In genomic region chr20:47681977-47682812, GRCh38 we compare ENCODE assay signal across 9 cellular contexts.
DNase-seq lines count a peak whose midpoint lies in the region; ATAC-seq and TF ChIP-seq lines count a peak whose summit lies in the region.
"Had no signal": no experiment of that assay in that cellular context is flagged by ENCODE, and none has a peak within 500 bp of the region (broad histone marks: within the 10 kb centered on the region; RNA-seq: fewer than 3 reads in every experiment).

No MANE protein-coding gene starts in this region.

- H3K4me3 Mint-ChIP-seq in glutamatergic neuron (ENCODE audit: unreplicated experiment) = no peak overlapping the region

- H3K9me3 Mint-ChIP-seq in glutamatergic neuron (ENCODE audit: unreplicated experiment) = no peaks in the 10 kb centered on the region

- no peaks in the 10 kb centered on the region for H3K9me3 ChIP-seq in upper lobe of right lung

- H3K27ac Mint-ChIP-seq in glutamatergic neuron (ENCODE audit: unreplicated experiment) = no peak overlapping the region

- no peaks in the 10 kb centered on the region for H3K36me3 ChIP-seq in upper lobe of right lung

- H3K27me3 Mint-ChIP-seq in glutamatergic neuron (ENCODE audit: unreplicated experiment) = peaks cover 1% of the 10 kb centered on the region

- H3K4me1 Mint-ChIP-seq in glutamatergic neuron (ENCODE audit: low read depth, unreplicated experiment) = no peaks in the 10 kb centered on the region

- H3K4me3 ChIP-seq in foreskin fibroblast (ENCODE audit: low read depth in 1 of 2, low read length in 2 of 2) (no peak overlapping the region), upper lobe of right lung (no peak overlapping the region)

- no peaks in the 10 kb centered on the region for H3K36me3 Mint-ChIP-seq in glutamatergic neuron (ENCODE audit: unreplicated experiment)

- DNase-seq in NCI-H460 (ENCODE audit: extremely low read depth, low read depth) (peak; percentile 24), foreskin fibroblast (peak; percentile 17 to 49), lung microvascular endothelial cell (ENCODE audit: low read depth in 2 of 2) (peak; percentile 85 to 98), upper lobe of right lung (peak; percentile 77), glutamatergic neuron (no peak)
- DNase-seq in central memory CD4-positive, alpha-beta T cell = no peak
- DNase-seq: NCI-H187 had no signal

- peak overlapping the region; percentile 63 for H3K27ac ChIP-seq in upper lobe of right lung

- ATAC-seq in upper lobe of right lung (peak; percentile 62), HG03521 (IDR thresholded peaks at IDR 0.05; ENCODE audit: unreplicated experiment) (no peak), GM21619 (IDR thresholded peaks at IDR 0.05; ENCODE audit: unreplicated experiment) (no peak)

- TF ChIP-seq CTCF in foreskin fibroblast (IDR thresholded peaks at IDR 0.05; ENCODE audit: low read depth, low read length) (no peak), upper lobe of right lung (IDR thresholded peaks at IDR 0.05) (no peak), glutamatergic neuron (IDR thresholded peaks at IDR 0.05; ENCODE audit: partially characterized antibody, unreplicated experiment) (no peak)

- peaks cover 7% of the 10 kb centered on the region for H3K4me1 ChIP-seq in upper lobe of right lung

- intact Hi-C loops in upper lobe of right lung (cut with DNase I) = no loop called here

- no peaks in the 10 kb centered on the region for H3K27me3 ChIP-seq in upper lobe of right lung

Comparison
In these comparisons a context has a peak if more than half of its experiments do, and no peak if none do; other contexts are left out.
1. DNase-seq: peak in NCI-H460 (single experiment), foreskin fibroblast (2 of 2), lung microvascular endothelial cell (2 of 2) and upper lobe of right lung (single experiment); none in glutamatergic neuron (single experiment) and central memory CD4-positive, alpha-beta T cell (single experiment).